ENCODE assay signal across 2 cellular contexts in the genomic region with DNA sequence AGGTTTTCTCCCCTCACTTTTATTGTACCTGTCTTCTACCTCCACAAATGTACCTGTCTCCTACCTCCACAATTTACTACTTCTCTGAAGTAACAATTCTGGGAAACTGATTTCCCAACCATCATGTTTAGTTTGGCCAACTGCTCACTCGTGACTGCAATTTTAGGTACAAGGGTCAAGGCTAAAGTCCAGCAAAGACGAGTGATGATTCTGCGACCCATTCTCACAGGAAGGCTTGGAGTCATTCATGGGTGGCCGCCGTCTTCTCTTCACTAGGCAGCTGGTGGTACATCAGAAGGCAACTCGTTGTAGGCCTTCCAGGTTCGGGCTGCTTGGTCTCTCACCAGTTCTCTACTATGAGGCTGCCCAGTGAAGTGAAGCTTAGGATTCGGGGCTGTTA.
TF ChIP-seq lines count a peak whose summit lies in the region.

No MANE protein-coding gene starts in this region.

TF ChIP-seq in A549, 52 proteins besides CTCF, POLR2A, EP300 and RAD21:
- TF ChIP-seq, protein P1, sequence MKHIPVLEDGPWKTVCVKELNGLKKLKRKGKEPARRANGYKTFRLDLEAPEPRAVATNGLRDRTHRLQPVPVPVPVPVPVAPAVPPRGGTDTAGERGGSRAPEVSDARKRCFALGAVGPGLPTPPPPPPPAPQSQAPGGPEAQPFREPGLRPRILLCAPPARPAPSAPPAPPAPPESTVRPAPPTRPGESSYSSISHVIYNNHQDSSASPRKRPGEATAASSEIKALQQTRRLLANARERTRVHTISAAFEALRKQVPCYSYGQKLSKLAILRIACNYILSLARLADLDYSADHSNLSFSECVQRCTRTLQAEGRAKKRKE (CRISPR knock-in tag; IDR thresholded peaks at IDR 0.05; ENCODE audit: low read depth): no peak
- TF ChIP-seq BCL3 (IDR thresholded peaks at IDR 0.05) (no peak), EHMT2 (IDR thresholded peaks at IDR 0.05; ENCODE audit: low read depth) (no peak), HOXB5 (CRISPR knock-in tag; IDR thresholded peaks at IDR 0.05) (no peak), CEBPB (IDR thresholded peaks at IDR 0.05) (no peak)
TF ChIP-seq in A549: peak in this region for 0.

TF ChIP-seq in HepG2, 621 proteins besides CTCF, POLR2A, EP300 and RAD21 (continued from another document):
- TF ChIP-seq TFE3 (CRISPR knock-in tag; IDR thresholded peaks at IDR 0.05) (peak; percentile 79), SP2 (CRISPR knock-in tag; IDR thresholded peaks at IDR 0.05) (no peak), ZBTB20 (CRISPR knock-in tag; IDR thresholded peaks at IDR 0.05; ENCODE audit: borderline replicate concordance, low read depth) (no peak), ZNF326 (CRISPR knock-in tag; IDR thresholded peaks at IDR 0.05; ENCODE audit: borderline replicate concordance) (no peak), ZNF644 (CRISPR knock-in tag; IDR thresholded peaks at IDR 0.05; ENCODE audit: low read depth) (0 out of 2 replicates have a peak, but pooled peaks have one; percentile 23), ZNF484 (CRISPR knock-in tag; IDR thresholded peaks at IDR 0.05; ENCODE audit: borderline replicate concordance, low read depth) (no peak), ZNF256 (CRISPR knock-in tag; conservative IDR thresholded peaks at IDR 0.05) (no peak), CEBPB (IDR thresholded peaks at IDR 0.05; ENCODE audit: borderline replicate concordance, low read depth, low read length) (peak; percentile 37; the same call in 1 of the 2 replicates), SRSF9 (IDR thresholded peaks at IDR 0.05; ENCODE audit: borderline replicate concordance, insufficient read depth, low read depth, low read length, poor library complexity, severe bottlenecking) (no peak), BHLHE40 (IDR thresholded peaks at IDR 0.05; ENCODE audit: low read length) (peak; percentile 78), HNF4A (CRISPR knock-in tag; IDR thresholded peaks at IDR 0.05) (peak; percentile 84), HNF4G (IDR thresholded peaks at IDR 0.05; ENCODE audit: borderline replicate concordance, low read depth, low read length) (peak; percentile 57; the same call in 1 of the 2 replicates), HNF4G (CRISPR knock-in tag; IDR thresholded peaks at IDR 0.05; ENCODE audit: borderline replicate concordance, low read depth) (no peak), KLF13 (CRISPR knock-in tag; IDR thresholded peaks at IDR 0.05) (no peak), NCOA2 (CRISPR knock-in tag; IDR thresholded peaks at IDR 0.05) (0 out of 2 replicates have a peak, but pooled peaks have one; percentile 24)
- TF ChIP-seq, protein P2, sequence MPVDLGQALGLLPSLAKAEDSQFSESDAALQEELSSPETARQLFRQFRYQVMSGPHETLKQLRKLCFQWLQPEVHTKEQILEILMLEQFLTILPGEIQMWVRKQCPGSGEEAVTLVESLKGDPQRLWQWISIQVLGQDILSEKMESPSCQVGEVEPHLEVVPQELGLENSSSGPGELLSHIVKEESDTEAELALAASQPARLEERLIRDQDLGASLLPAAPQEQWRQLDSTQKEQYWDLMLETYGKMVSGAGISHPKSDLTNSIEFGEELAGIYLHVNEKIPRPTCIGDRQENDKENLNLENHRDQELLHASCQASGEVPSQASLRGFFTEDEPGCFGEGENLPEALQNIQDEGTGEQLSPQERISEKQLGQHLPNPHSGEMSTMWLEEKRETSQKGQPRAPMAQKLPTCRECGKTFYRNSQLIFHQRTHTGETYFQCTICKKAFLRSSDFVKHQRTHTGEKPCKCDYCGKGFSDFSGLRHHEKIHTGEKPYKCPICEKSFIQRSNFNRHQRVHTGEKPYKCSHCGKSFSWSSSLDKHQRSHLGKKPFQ (CRISPR knock-in tag; IDR thresholded peaks at IDR 0.05; ENCODE audit: insufficient replicate concordance): no peak
- TF ChIP-seq, protein P3, sequence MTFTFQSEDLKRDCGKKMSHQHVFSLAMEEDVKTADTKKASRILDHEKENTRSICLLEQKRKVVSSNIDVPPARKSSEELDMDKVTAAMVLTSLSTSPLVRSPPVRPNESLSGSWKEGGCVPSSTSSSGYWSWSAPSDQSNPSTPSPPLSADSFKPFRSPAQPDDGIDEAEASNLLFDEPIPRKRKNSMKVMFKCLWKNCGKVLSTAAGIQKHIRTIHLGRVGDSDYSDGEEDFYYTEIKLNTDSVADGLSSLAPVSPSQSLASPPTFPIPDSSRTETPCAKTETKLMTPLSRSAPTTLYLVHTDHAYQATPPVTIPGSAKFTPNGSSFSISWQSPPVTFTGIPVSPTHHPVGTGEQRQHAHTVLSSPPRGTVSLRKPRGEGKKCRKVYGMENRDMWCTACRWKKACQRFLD (CRISPR knock-in tag; IDR thresholded peaks at IDR 0.05; ENCODE audit: borderline replicate concordance): no peak
- TF ChIP-seq, protein P4, sequence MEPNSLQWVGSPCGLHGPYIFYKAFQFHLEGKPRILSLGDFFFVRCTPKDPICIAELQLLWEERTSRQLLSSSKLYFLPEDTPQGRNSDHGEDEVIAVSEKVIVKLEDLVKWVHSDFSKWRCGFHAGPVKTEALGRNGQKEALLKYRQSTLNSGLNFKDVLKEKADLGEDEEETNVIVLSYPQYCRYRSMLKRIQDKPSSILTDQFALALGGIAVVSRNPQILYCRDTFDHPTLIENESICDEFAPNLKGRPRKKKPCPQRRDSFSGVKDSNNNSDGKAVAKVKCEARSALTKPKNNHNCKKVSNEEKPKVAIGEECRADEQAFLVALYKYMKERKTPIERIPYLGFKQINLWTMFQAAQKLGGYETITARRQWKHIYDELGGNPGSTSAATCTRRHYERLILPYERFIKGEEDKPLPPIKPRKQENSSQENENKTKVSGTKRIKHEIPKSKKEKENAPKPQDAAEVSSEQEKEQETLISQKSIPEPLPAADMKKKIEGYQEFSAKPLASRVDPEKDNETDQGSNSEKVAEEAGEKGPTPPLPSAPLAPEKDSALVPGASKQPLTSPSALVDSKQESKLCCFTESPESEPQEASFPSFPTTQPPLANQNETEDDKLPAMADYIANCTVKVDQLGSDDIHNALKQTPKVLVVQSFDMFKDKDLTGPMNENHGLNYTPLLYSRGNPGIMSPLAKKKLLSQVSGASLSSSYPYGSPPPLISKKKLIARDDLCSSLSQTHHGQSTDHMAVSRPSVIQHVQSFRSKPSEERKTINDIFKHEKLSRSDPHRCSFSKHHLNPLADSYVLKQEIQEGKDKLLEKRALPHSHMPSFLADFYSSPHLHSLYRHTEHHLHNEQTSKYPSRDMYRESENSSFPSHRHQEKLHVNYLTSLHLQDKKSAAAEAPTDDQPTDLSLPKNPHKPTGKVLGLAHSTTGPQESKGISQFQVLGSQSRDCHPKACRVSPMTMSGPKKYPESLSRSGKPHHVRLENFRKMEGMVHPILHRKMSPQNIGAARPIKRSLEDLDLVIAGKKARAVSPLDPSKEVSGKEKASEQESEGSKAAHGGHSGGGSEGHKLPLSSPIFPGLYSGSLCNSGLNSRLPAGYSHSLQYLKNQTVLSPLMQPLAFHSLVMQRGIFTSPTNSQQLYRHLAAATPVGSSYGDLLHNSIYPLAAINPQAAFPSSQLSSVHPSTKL (CRISPR knock-in tag; IDR thresholded peaks at IDR 0.05): 0 out of 2 replicates have a peak, but pooled peaks have one; percentile 28
TF ChIP-seq in HepG2: peak in this region for 9.
